9 cellular contexts compared by ENCODE assay signal in the genomic region with DNA sequence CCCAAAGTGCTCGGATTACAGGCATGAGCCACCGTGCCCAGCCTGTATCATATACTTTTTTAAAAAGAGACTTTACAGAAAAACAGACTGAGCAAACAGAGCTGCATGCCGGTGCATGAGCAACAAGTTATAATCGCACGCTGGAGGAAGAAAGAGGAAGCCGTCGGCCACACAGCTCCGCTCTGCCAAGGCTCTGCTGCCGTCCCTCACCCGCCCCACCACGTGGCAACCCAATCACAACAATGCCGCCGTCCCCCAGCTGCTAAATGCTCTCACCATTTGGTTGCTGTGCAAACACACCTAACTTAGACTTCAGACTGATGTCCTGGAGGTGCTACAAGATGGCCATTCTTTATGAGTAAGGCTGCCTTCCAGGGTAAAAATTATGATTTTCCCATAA.
DNase-seq lines count a peak whose midpoint lies in the region; ATAC-seq, FAIRE-seq and TF ChIP-seq lines count a peak whose summit lies in the region.
"Had no signal": no experiment of that assay in that cellular context is flagged by ENCODE, and none has a peak within 500 bp of the region (broad histone marks: within the 10 kb centered on the region; RNA-seq: fewer than 3 reads in every experiment).

No MANE protein-coding gene starts in this region.

- H3K4me3 Mint-ChIP-seq in activated naive CD4-positive, alpha-beta T cell treated with anti-CD3 and anti-CD28 coated beads, Interleukin-2, amount 10 ng/mL, durations not matched to agents 7 days and 5 days: no peak overlapping the region
- H3K4me3 Mint-ChIP-seq in T-helper 17 cell (no peak overlapping the region), WTC11 (no peak overlapping the region), HFFc6 (no peak overlapping the region)

- H3K27ac ChIP-seq in keratinocyte (ENCODE audit: control insufficient read depth, insufficient read depth, low read length): no peak overlapping the region
- H3K27ac ChIP-seq in thoracic aorta: peak overlapping the region; percentile 32 to 58
- H3K27ac ChIP-seq: C4-2B had no signal

- POLR2A ChIA-PET in WTC11 (lab: Charles Lee): interaction anchor here (0.7 kb wide), 1 partner anchor 1043 kb away, joined by 5 read pairs; no protein-coding TSS in a partner anchor

- no peak overlapping the region for H3K9ac ChIP-seq in keratinocyte (ENCODE audit: control insufficient read depth, extremely low read depth, insufficient read depth, low read length)

- H3K9me3 ChIP-seq in T-helper 17 cell (ENCODE audit: control insufficient read depth, low read length, poor library complexity, severe bottlenecking): no peaks in the 10 kb centered on the region
- no peaks in the 10 kb centered on the region for H3K9me3 ChIP-seq in keratinocyte (ENCODE audit: control insufficient read depth, low read depth, low read length)
- no peaks in the 10 kb centered on the region for H3K9me3 ChIP-seq in thoracic aorta

- H3K36me3 ChIP-seq in keratinocyte (ENCODE audit: control insufficient read depth in 2 of 2, extremely low read depth in 1 of 2, insufficient read depth in 2 of 2, low read length in 2 of 2): no peaks in the 10 kb centered on the region
- H3K36me3 ChIP-seq in thoracic aorta: peaks cover 4% of the 10 kb centered on the region

- H3K27me3 Mint-ChIP-seq in activated naive CD4-positive, alpha-beta T cell treated with anti-CD3 and anti-CD28 coated beads, Interleukin-2, amount 10 ng/mL, durations not matched to agents 7 days and 5 days: peaks cover 4% of the 10 kb centered on the region
- no peaks in the 10 kb centered on the region for H3K27me3 Mint-ChIP-seq in T-helper 17 cell
- H3K27me3 Mint-ChIP-seq in WTC11 (ENCODE audit: low read depth): no peaks in the 10 kb centered on the region
- no peaks in the 10 kb centered on the region for H3K27me3 Mint-ChIP-seq in HFFc6 (ENCODE audit: insufficient read depth)

- H3K4me1 Mint-ChIP-seq in activated naive CD4-positive, alpha-beta T cell treated with anti-CD3 and anti-CD28 coated beads, Interleukin-2, amount 10 ng/mL, durations not matched to agents 7 days and 5 days: peaks cover 6% of the 10 kb centered on the region
- H3K4me1 Mint-ChIP-seq in T-helper 17 cell (peaks cover 9% of the 10 kb centered on the region), WTC11 (peaks cover 14% of the 10 kb centered on the region), HFFc6 (ENCODE audit: low read depth) (no peaks in the 10 kb centered on the region)

- TF ChIP-seq CTCF in keratinocyte (optimal IDR thresholded peaks at IDR 0.05 in 1 of 3, IDR thresholded peaks at IDR 0.05 in 1 of 3, conservative IDR thresholded peaks at IDR 0.05 in 1 of 3; ENCODE audit: extremely low read depth in 1 of 3, insufficient read depth in 2 of 3, low read length in 3 of 3) (no peak), thoracic aorta (IDR thresholded peaks at IDR 0.05) (no peak), WTC11 (IDR thresholded peaks at IDR 0.05) (no peak), HFFc6 (IDR thresholded peaks at IDR 0.05) (no peak)

- H2AFZ ChIP-seq in keratinocyte (ENCODE audit: control insufficient read depth, low read length): peak overlapping the region; percentile 66

- FAIRE-seq in keratinocyte (lab: Jason Lieb, UNC): no peak

- ATAC-seq in T-helper 17 cell: peak; percentile 54
- ATAC-seq in thoracic aorta (ENCODE audit: insufficient number of reproducible peaks, low FRiP score, low read depth): no peak
- no peak for ATAC-seq in WTC11

- H3K4me3 ChIP-seq in keratinocyte (ENCODE audit: control insufficient read depth in 2 of 3, extremely low read depth in 1 of 3, insufficient read depth in 2 of 3, low read depth in 1 of 3, low read length in 3 of 3): no peak overlapping the region
- H3K4me3 ChIP-seq in thoracic aorta: peak overlapping the region; percentile 53

- peak overlapping the region; percentile 16 for H3K4me2 ChIP-seq in keratinocyte (ENCODE audit: control insufficient read depth, extremely low read depth, insufficient read depth, low read depth, low read length)

- DNase-seq in activated naive CD4-positive, alpha-beta T cell treated with anti-CD3 and anti-CD28 coated beads, Interleukin-2, amount 10 ng/mL, durations not matched to agents 7 days and 5 days: peak; percentile 39
- no peak for DNase-seq in activated naive CD4-positive, alpha-beta T cell treated with anti-CD3 and anti-CD28 coated beads, Interleukin-2, amount 50 U/mL, for 16 hours
- DNase-seq in T-helper 17 cell (no peak), keratinocyte (ENCODE audit: low read depth, low spot score) (no peak), thoracic aorta (ENCODE audit: low spot score) (peak; percentile 43), WTC11 (ENCODE audit: low spot score) (no peak), NCI-H2227 treated with DMSO at 0.1 percent for 48 hours (lab: John Stamatoyannopoulos, UW) (no peak), HFFc6 (no peak)

- H3K27me3 ChIP-seq in keratinocyte (ENCODE audit: control insufficient read depth, extremely low read depth, insufficient read depth, low read length): no peaks in the 10 kb centered on the region
- no peaks in the 10 kb centered on the region for H3K27me3 ChIP-seq in thoracic aorta (replicated peaks; ENCODE audit: insufficient read depth)

- no peaks in the 10 kb centered on the region for H3K9me1 ChIP-seq in keratinocyte (ENCODE audit: control insufficient read depth, extremely low read depth, insufficient read depth, low read length)

- no peaks in the 10 kb centered on the region for H3K9me3 Mint-ChIP-seq in activated naive CD4-positive, alpha-beta T cell treated with anti-CD3 and anti-CD28 coated beads, Interleukin-2, amount 10 ng/mL, durations not matched to agents 7 days and 5 days
- H3K9me3 Mint-ChIP-seq in WTC11: no peaks in the 10 kb centered on the region
- no peaks in the 10 kb centered on the region for H3K9me3 Mint-ChIP-seq in HFFc6

- no peaks in the 10 kb centered on the region for H4K20me1 ChIP-seq in keratinocyte (ENCODE audit: control insufficient read depth, extremely low read depth, insufficient read depth, low read length)

- H3K4me1 ChIP-seq in keratinocyte (ENCODE audit: control insufficient read depth, extremely low read depth, insufficient read depth, low read length) (peaks cover 4% of the 10 kb centered on the region), thoracic aorta (ENCODE audit: control insufficient read depth in 1 of 2, low read depth in 2 of 2) (peaks cover 6 to 16% of the 10 kb centered on the region in 2 donors)

- no peaks in the 10 kb centered on the region for H3K79me2 ChIP-seq in keratinocyte (ENCODE audit: control insufficient read depth, insufficient read depth, low read length)

- H3K27ac Mint-ChIP-seq in activated naive CD4-positive, alpha-beta T cell treated with anti-CD3 and anti-CD28 coated beads, Interleukin-2, amount 10 ng/mL, durations not matched to agents 7 days and 5 days: no peak overlapping the region
- H3K27ac Mint-ChIP-seq in T-helper 17 cell (no peak overlapping the region), WTC11 (no peak overlapping the region), HFFc6 (no peak overlapping the region)

- dilution Hi-C loops in keratinocyte (cut with MboI; ENCODE audit: extremely low pct_ligation_motif_present, low sequenced_read_pairs): no loop called here

- H3K36me3 Mint-ChIP-seq in activated naive CD4-positive, alpha-beta T cell treated with anti-CD3 and anti-CD28 coated beads, Interleukin-2, amount 10 ng/mL, durations not matched to agents 7 days and 5 days: no peaks in the 10 kb centered on the region
- no peaks in the 10 kb centered on the region for H3K36me3 Mint-ChIP-seq in T-helper 17 cell (ENCODE audit: low read depth)
- no peaks in the 10 kb centered on the region for H3K36me3 Mint-ChIP-seq in WTC11
- H3K36me3 Mint-ChIP-seq in HFFc6 (ENCODE audit: low read depth): peaks cover 12% of the 10 kb centered on the region

- CTCF ChIA-PET in activated naive CD4-positive, alpha-beta T cell treated with anti-CD3 and anti-CD28 coated beads, Interleukin-2, amount 10 ng/mL, durations not matched to agents 7 days and 5 days (lab: Charles Lee): interaction anchor here (0.6 to 0.7 kb wide), 2 partner anchors 33 to 106 kb away, joined by 3 read pairs; no protein-coding TSS in a partner anchor
- CTCF ChIA-PET in WTC11 (lab: Charles Lee): no interaction called here

TF ChIP-seq in WTC11, 78 proteins besides CTCF, POLR2A, EP300 and RAD21 (continues in another document):
- TF ChIP-seq, protein P1, sequence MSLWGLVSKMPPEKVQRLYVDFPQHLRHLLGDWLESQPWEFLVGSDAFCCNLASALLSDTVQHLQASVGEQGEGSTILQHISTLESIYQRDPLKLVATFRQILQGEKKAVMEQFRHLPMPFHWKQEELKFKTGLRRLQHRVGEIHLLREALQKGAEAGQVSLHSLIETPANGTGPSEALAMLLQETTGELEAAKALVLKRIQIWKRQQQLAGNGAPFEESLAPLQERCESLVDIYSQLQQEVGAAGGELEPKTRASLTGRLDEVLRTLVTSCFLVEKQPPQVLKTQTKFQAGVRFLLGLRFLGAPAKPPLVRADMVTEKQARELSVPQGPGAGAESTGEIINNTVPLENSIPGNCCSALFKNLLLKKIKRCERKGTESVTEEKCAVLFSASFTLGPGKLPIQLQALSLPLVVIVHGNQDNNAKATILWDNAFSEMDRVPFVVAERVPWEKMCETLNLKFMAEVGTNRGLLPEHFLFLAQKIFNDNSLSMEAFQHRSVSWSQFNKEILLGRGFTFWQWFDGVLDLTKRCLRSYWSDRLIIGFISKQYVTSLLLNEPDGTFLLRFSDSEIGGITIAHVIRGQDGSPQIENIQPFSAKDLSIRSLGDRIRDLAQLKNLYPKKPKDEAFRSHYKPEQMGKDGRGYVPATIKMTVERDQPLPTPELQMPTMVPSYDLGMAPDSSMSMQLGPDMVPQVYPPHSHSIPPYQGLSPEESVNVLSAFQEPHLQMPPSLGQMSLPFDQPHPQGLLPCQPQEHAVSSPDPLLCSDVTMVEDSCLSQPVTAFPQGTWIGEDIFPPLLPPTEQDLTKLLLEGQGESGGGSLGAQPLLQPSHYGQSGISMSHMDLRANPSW (CRISPR knock-in tag; conservative IDR thresholded peaks at IDR 0.05; ENCODE audit: low read depth): no peak
- TF ChIP-seq RELA (CRISPR knock-in tag; IDR thresholded peaks at IDR 0.05; ENCODE audit: borderline replicate concordance) (no peak), ZNF232 (CRISPR knock-in tag; IDR thresholded peaks at IDR 0.05) (no peak), JAZF1 (CRISPR knock-in tag; IDR thresholded peaks at IDR 0.05) (no peak), ZNF219 (CRISPR knock-in tag; IDR thresholded peaks at IDR 0.05; ENCODE audit: borderline replicate concordance) (no peak)
- TF ChIP-seq, protein P2, sequence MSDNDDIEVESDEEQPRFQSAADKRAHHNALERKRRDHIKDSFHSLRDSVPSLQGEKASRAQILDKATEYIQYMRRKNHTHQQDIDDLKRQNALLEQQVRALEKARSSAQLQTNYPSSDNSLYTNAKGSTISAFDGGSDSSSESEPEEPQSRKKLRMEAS (CRISPR knock-in tag; IDR thresholded peaks at IDR 0.05): no peak

Comparison
In these comparisons a context has a peak if more than half of its experiments do, and no peak if none do; other contexts are left out.
1. DNase-seq: peak in activated naive CD4-positive, alpha-beta T cell treated with anti-CD3 and anti-CD28 coated beads, Interleukin-2, amount 10 ng/mL, durations not matched to agents 7 days and 5 days (single experiment) and thoracic aorta (single experiment); none in activated naive CD4-positive, alpha-beta T cell treated with anti-CD3 and anti-CD28 coated beads, Interleukin-2, amount 50 U/mL, for 16 hours (single experiment), T-helper 17 cell (0 of 3), keratinocyte (single experiment), WTC11 (single experiment), NCI-H2227 treated with DMSO at 0.1 percent for 48 hours (single experiment) and HFFc6 (single experiment).